ENCODE assay signal across 8 cellular contexts in the genomic region with DNA sequence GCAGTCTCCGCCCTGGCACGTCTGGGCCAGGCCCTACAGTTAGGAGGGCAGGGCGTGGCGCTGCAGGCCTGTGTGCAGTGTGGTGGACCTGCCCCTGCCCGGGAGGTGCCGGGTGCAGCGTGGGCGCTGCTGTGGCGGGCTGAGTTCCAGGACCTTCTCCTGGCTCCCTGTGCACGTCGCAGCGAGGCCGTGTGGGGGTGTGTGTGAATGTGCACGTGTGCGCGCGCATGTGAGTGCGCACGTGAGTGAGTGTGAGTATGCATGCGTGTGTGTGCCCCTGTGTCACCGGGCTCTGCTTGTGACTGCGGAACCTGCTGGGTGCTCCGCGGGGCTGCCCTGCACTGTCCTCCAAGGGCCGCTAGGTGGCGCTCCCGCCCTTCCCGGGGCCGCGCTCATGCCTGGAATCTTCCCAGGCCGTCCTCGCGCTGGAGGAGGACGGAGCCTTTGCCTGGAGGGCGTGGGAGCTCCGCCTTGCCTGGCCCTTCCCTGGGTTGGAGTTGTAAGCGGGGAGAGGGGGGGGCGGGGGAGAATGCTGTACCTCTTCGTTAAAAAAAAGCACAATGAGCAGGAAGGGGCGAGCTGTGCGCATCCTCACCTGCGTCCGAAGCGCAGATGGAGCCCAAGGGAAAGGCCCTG.
DNase-seq lines count a peak whose midpoint lies in the region; ATAC-seq and TF ChIP-seq lines count a peak whose summit lies in the region.

No MANE protein-coding gene starts in this region.

- H3K27ac ChIP-seq in mucosa of rectum (ENCODE audit: low read depth in 2 of 2, low read length in 2 of 2): peak overlapping the region; percentile 87 to 88

- TF ChIP-seq CTCF in BE2C (IDR thresholded peaks at IDR 0.05; ENCODE audit: low read depth, low read length) (peak; percentile 88), epithelial cell of esophagus (IDR thresholded peaks at IDR 0.05; ENCODE audit: insufficient read depth, low read depth, low read length, missing control alignments) (peak; percentile 94)

- no peaks in the 10 kb centered on the region for H3K9me3 ChIP-seq in BE2C
- no peaks in the 10 kb centered on the region for H3K9me3 ChIP-seq in NT2/D1 (ENCODE audit: insufficient read depth, low read length)
- no peaks in the 10 kb centered on the region for H3K9me3 ChIP-seq in mucosa of rectum (ENCODE audit: control insufficient read depth in 2 of 2, low read length in 2 of 2)

- H3K4me1 ChIP-seq in BE2C (peaks cover 10% of the 10 kb centered on the region), NT2/D1 (ENCODE audit: insufficient read depth, insufficient read length) (peaks cover 25% of the 10 kb centered on the region), mucosa of rectum (ENCODE audit: control insufficient read depth in 2 of 2, insufficient read depth in 2 of 2, low read length in 2 of 2) (peaks cover 37 to 41% of the 10 kb centered on the region in 2 donors)

- H3K9ac ChIP-seq in NT2/D1 (ENCODE audit: insufficient read length, low read depth): peak overlapping the region; percentile 82
- peak overlapping the region; percentile 0 to 58 for H3K9ac ChIP-seq in mucosa of rectum (ENCODE audit: low read depth in 1 of 2, low read length in 2 of 2)

- DNase-seq in BE2C (peak; percentile 82), H7 (peak; percentile 98), NT2/D1 (ENCODE audit: low read depth, low spot score) (peak; percentile 80), epithelial cell of esophagus (ENCODE audit: low read depth) (peak; percentile 75)
- peak; percentile 91 for DNase-seq in activated CD8-positive, alpha-beta memory T cell treated with anti-CD3 and anti-CD28 coated beads, Interleukin-2, amount 50 U/mL, for 48 hours
- DNase-seq in stimulated activated CD8-positive, alpha-beta memory T cell treated with anti-CD3 and anti-CD28 coated beads, Interleukin-7, amount 100 ng/mL, for 24 hours (ENCODE audit: low read depth): peak; percentile 26

- H3K36me3 ChIP-seq in BE2C (peaks cover 4% of the 10 kb centered on the region; the same call in 1 of the 2 replicates), H7 (replicated peaks; ENCODE audit: control insufficient read depth, insufficient read depth, low read length) (no peaks in the 10 kb centered on the region; the same call in none of the 2 replicates), NT2/D1 (ENCODE audit: insufficient read depth, insufficient read length, low read length) (peaks cover 53% of the 10 kb centered on the region), mucosa of rectum (ENCODE audit: control insufficient read depth in 2 of 2, insufficient read depth in 2 of 2, low read length in 2 of 2) (peaks cover 0 to 9% of the 10 kb centered on the region in 2 donors)

- no peak for ATAC-seq in HG02852 (IDR thresholded peaks at IDR 0.05; ENCODE audit: unreplicated experiment)

- H3K27me3 ChIP-seq in BE2C: no peaks in the 10 kb centered on the region
- H3K27me3 ChIP-seq in H7 (ENCODE audit: control insufficient read depth, insufficient read depth, low read length): no peaks in the 10 kb centered on the region
- no peaks in the 10 kb centered on the region for H3K27me3 ChIP-seq in NT2/D1 (ENCODE audit: insufficient read depth, insufficient read length)
- no peaks in the 10 kb centered on the region for H3K27me3 ChIP-seq in mucosa of rectum (ENCODE audit: control insufficient read depth in 2 of 2, insufficient read depth in 2 of 2, low read length in 2 of 2)

- H3K4me3 ChIP-seq in BE2C (ENCODE audit: low read depth, low read length) (no peak overlapping the region), H7 (ENCODE audit: insufficient read depth, low read depth, low read length) (no peak overlapping the region), NT2/D1 (ENCODE audit: insufficient read length, low read depth) (no peak overlapping the region), epithelial cell of esophagus (ENCODE audit: low read length) (no peak overlapping the region), mucosa of rectum (ENCODE audit: low read length in 2 of 2) (peak overlapping the region in 1 of 2 donors; percentile 38)

Comparison
In these comparisons a context has a peak if more than half of its experiments do, and no peak if none do; other contexts are left out.
1. DNase-seq: peak in every context shown above with its lines; median percentile 98 in H7; 91 in activated CD8-positive, alpha-beta memory T cell treated with anti-CD3 and anti-CD28 coated beads, Interleukin-2, amount 50 U/mL, for 48 hours; 82 in BE2C; 80 in NT2/D1; 75 in epithelial cell of esophagus; 26 in stimulated activated CD8-positive, alpha-beta memory T cell treated with anti-CD3 and anti-CD28 coated beads, Interleukin-7, amount 100 ng/mL, for 24 hours.